In the genomic region with DNA sequence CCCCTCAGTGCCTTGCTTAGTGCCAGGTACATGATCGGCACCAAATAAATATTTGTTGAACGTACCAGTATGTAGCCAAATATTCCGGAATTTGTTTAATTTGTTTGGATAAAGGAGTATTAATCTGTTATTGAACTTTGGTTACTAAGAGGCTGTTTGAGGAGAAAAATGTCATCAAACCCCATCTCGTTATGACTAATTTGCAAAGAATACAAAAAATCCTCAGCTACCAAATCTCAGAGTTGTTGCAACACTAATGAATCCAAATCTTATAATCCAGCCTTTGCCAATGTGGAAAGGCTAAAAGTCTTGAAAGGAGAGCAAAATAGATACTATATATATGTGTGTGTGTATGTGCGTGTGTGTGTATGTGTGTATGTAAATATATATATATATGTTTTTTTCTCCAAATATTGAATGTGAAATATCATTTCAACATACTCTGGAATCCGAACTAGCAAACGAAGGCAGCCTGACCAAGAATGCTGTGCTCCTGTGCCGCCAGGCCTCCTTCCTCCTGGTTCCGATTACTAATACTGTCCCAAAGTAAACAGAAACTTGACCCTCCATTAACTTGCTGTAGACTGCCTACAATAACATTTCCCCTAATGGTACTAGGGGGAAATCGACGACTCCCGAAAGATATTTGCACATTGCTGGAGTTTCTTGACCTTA, we compare ENCODE assay signal across 13 cellular contexts.
DNase-seq lines count a peak whose midpoint lies in the region; ATAC-seq and TF ChIP-seq lines count a peak whose summit lies in the region.
"Had no signal": no experiment of that assay in that cellular context is flagged by ENCODE, and none has a peak within 500 bp of the region (broad histone marks: within the 10 kb centered on the region; RNA-seq: fewer than 3 reads in every experiment).

No MANE protein-coding gene starts in this region.

- TF ChIP-seq CTCF in 22Rv1 (IDR thresholded peaks at IDR 0.05) (no peak), astrocyte of the spinal cord (IDR thresholded peaks at IDR 0.05; ENCODE audit: low read depth, low read length) (no peak), lower lobe of right lung (IDR thresholded peaks at IDR 0.05) (no peak)

- peak; percentile 38 for DNase-seq in HS-27A (ENCODE audit: low read depth)
- DNase-seq in astrocyte of the spinal cord (ENCODE audit: low read depth, low spot score): peak; percentile 36
- DNase-seq in lower lobe of right lung: no peak
- no peak for DNase-seq in MG63
- DNase-seq: activated CD4-positive, CD25-positive, alpha-beta regulatory T cell treated with anti-CD3 and anti-CD28 coated beads, Interleukin-2, amount 50 U/mL, for 72 hours; activated naive CD4-positive, alpha-beta T cell; NCI-H226; SIG-M5; stimulated activated naive CD8-positive, alpha-beta T cell treated with anti-CD3 and anti-CD28 coated beads, Interleukin-15, Interleukin-2, amounts not matched to agents 100 U/mL and 50 U/mL, for 24 hours had no signal

- ATAC-seq in lower lobe of right lung: peak; percentile 49 to 62
- no peak for ATAC-seq in HG02981 (IDR thresholded peaks at IDR 0.05; ENCODE audit: unreplicated experiment)
- ATAC-seq in GM19463 (IDR thresholded peaks at IDR 0.05; ENCODE audit: unreplicated experiment): no peak
- ATAC-seq in GM18517 (IDR thresholded peaks at IDR 0.05; ENCODE audit: unreplicated experiment): no peak
- ATAC-seq: stimulated activated naive CD8-positive, alpha-beta T cell treated with anti-CD3 and anti-CD28 coated beads, Interleukin-15, Interleukin-2, amounts not matched to agents 100 U/mL and 50 U/mL, for 24 hours had no signal

- no peaks in the 10 kb centered on the region for H3K9me3 ChIP-seq in lower lobe of right lung
- no peaks in the 10 kb centered on the region for H3K9me3 ChIP-seq in MG63

- H3K4me1 ChIP-seq in lower lobe of right lung: peaks cover 10% of the 10 kb centered on the region

- H3K27ac ChIP-seq in 22Rv1 (peak overlapping the region; percentile 43), lower lobe of right lung (peak overlapping the region; percentile 27)

- H3K27me3 ChIP-seq in lower lobe of right lung (ENCODE audit: low read depth) (no peaks in the 10 kb centered on the region), MG63 (no peaks in the 10 kb centered on the region)

- H3K4me3 ChIP-seq in astrocyte of the spinal cord (ENCODE audit: low read depth, low read length) (no peak overlapping the region), lower lobe of right lung (no peak overlapping the region), MG63 (no peak overlapping the region)

- H3K36me3 ChIP-seq in lower lobe of right lung (no peaks in the 10 kb centered on the region), MG63 (no peaks in the 10 kb centered on the region)

- intact Hi-C loops in lower lobe of right lung (cut with DNase I): no loop called here

- in situ Hi-C loops in astrocyte of the spinal cord (cut with HindIII; ENCODE audit: low sequenced_read_pairs): no loop called here

Comparison
In these comparisons a context has a peak if more than half of its experiments do, and no peak if none do; other contexts are left out.
1. DNase-seq: peak in HS-27A (single experiment) and astrocyte of the spinal cord (single experiment); none in lower lobe of right lung (single experiment) and MG63 (single experiment).
2. ATAC-seq: peak in lower lobe of right lung (2 of 2); none in HG02981 (single experiment), GM19463 (single experiment) and GM18517 (single experiment).